ENCODE assay signal across 8 cellular contexts in genomic region chr6:138107752-138108592, GRCh38. TPM values are rescaled to one million over a fixed set of nuclear protein-coding genes. Genes with fewer than 3 reads are reported as not detected.
DNase-seq lines count a peak whose midpoint lies in the region; ATAC-seq and TF ChIP-seq lines count a peak whose summit lies in the region.

No MANE protein-coding gene starts in this region.

- H3K9me3 ChIP-seq in HUES6 (ENCODE audit: control insufficient read depth, insufficient read depth, low read depth, low read length) (no peaks in the 10 kb centered on the region), neuron (ENCODE audit: low read length) (no peaks in the 10 kb centered on the region)

- peak overlapping the region; percentile 86 for H3K4me3 Mint-ChIP-seq in activated T-cell treated with anti-CD3 and anti-CD28 coated beads, Interleukin-2, amount 50 U/mL, for 4 hours

- peaks cover 21% of the 10 kb centered on the region for H3K4me1 Mint-ChIP-seq in activated T-cell treated with anti-CD3 and anti-CD28 coated beads, Interleukin-2, amount 50 U/mL, for 4 hours (ENCODE audit: low read depth)

- H3K4me1 ChIP-seq in HUES6 (ENCODE audit: control insufficient read depth, insufficient read depth, low read length) (peaks cover 19% of the 10 kb centered on the region), neuron (ENCODE audit: insufficient read depth, low read length) (peaks cover 7% of the 10 kb centered on the region)

- H3K27me3 Mint-ChIP-seq in activated T-cell treated with anti-CD3 and anti-CD28 coated beads, Interleukin-2, amount 50 U/mL, for 4 hours (ENCODE audit: low read depth) = peaks cover 20% of the 10 kb centered on the region

- H3K36me3 ChIP-seq in HUES6 (ENCODE audit: control insufficient read depth, insufficient read depth, low read length) (peaks cover 6% of the 10 kb centered on the region; the same call in 1 of the 2 replicates), neuron (ENCODE audit: insufficient read depth, low read length) (no peaks in the 10 kb centered on the region)

- no peaks in the 10 kb centered on the region for H3K9me3 Mint-ChIP-seq in activated T-cell treated with anti-CD3 and anti-CD28 coated beads, Interleukin-2, amount 50 U/mL, for 4 hours

- H3K9ac ChIP-seq in HUES6 (ENCODE audit: low read length) = peak overlapping the region; percentile 98

- ATAC-seq in activated T-cell treated with anti-CD3 and anti-CD28 coated beads, Interleukin-2, amount 50 U/mL, for 4 hours = peak in 1 of 2 donors; percentile 12
- ATAC-seq in GM18519 (IDR thresholded peaks at IDR 0.05; ENCODE audit: low FRiP score, unreplicated experiment) = no peak

- DNase-seq in activated T-cell treated with anti-CD3 and anti-CD28 coated beads, Interleukin-2, amount 50 U/mL, for 4 hours = no peak
- DNase-seq in activated T-cell treated with anti-CD3 and anti-CD28 coated beads for 4 hours = no peak
- DNase-seq in activated CD4-positive, alpha-beta T cell treated with anti-CD3 and anti-CD28 coated beads, Interleukin-2, amount 50 U/mL, for 1 hour = peak; percentile 16
- no peak for DNase-seq in fibroblast of the aortic adventitia (ENCODE audit: low read depth)
- no peak for DNase-seq in T1000 (lab: John Stamatoyannopoulos, UW)

- TF ChIP-seq CTCF in fibroblast of the aortic adventitia (IDR thresholded peaks at IDR 0.05; ENCODE audit: insufficient read depth, low read length) = no peak

- H2AFZ ChIP-seq in neuron (ENCODE audit: low read depth, low read length) = peak overlapping the region; percentile 92

- H3K36me3 Mint-ChIP-seq in activated T-cell treated with anti-CD3 and anti-CD28 coated beads, Interleukin-2, amount 50 U/mL, for 4 hours (ENCODE audit: insufficient read depth) = no peaks in the 10 kb centered on the region

- peak overlapping the region; percentile 95 for H3K4me3 ChIP-seq in HUES6 (ENCODE audit: low read depth, low read length)
- peak overlapping the region; percentile 78 for H3K4me3 ChIP-seq in fibroblast of the aortic adventitia (ENCODE audit: low read depth, low read length)
- peak overlapping the region; percentile 51 for H3K4me3 ChIP-seq in neuron (ENCODE audit: low read length)

- H3K27ac ChIP-seq in HUES6 (ENCODE audit: low read depth, low read length) = no peak overlapping the region

- H3K27me3 ChIP-seq in HUES6 (ENCODE audit: control insufficient read depth, insufficient read depth, low read length) = peaks cover 9% of the 10 kb centered on the region
- H3K27me3 ChIP-seq in neuron (ENCODE audit: insufficient read depth, low read length) = peaks cover 41% of the 10 kb centered on the region

RNA-seq across cellular contexts. Expression of gene PERP, which starts 0.8 kb away (rescaled TPM):
- 1 to 10 TPM; 1.0 to 2.0 (median 1.8) TPM for total RNA-seq in activated T-cell treated with anti-CD3 and anti-CD28 coated beads, Interleukin-2, amount 50 U/mL, for 4 hours
- 6.3 and 25.0 TPM in 2 replicates for total RNA-seq in fibroblast of the aortic adventitia (ENCODE audit: low replicate concordance)

RNA-seq across cellular contexts. Expression of gene ARFGEF3, which starts 53.8 kb away (rescaled TPM):
- total RNA-seq in activated T-cell treated with anti-CD3 and anti-CD28 coated beads, Interleukin-2, amount 50 U/mL, for 4 hours = under 1 TPM; 0.16 to 0.53 (median 0.29) TPM
- 0.08 and 0.09 TPM in 2 replicates for total RNA-seq in fibroblast of the aortic adventitia (ENCODE audit: low replicate concordance)
